Comparison of ENCODE assay signal across 8 cellular contexts in the genomic region with DNA sequence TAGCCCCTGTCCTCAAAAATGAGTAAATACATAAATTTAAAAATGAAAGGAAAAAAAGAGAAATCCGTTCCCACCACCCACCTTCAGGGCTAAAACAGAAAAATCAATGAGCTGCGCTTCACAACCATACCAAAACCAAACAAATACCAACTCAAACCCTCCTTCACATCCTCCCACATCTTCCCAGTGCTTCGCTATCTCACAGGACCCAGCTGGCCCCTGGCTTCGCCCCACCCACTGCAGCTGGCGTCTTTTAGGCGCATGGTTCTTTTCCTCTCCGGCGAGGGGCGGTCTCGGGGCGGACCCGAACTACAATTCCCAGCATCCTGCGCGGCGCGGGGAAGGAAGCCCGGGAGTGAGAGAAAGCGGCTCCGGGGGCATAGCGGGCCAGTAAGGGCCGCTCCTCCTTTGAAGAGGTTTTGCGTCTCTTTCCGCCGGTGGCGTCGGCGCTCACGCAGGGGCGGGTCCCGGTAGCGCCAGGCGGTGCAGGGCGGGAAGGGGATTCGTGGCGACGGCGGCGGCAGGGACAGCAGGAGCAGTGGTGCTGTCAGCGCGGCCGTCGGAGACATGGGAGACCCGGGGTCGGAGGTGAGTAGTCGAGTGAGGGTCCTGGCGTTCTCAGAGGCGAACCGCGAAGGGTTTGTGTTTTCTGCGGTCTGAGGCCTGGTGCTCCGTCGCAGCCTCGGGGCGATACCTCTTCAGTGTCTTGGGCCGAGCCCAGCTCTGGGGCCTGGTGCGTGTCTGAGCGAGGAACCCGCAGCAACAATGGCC. TPM values are rescaled to one million over a fixed set of nuclear protein-coding genes. Genes with fewer than 3 reads are reported as not detected.
DNase-seq lines count a peak whose midpoint lies in the region; ATAC-seq and TF ChIP-seq lines count a peak whose summit lies in the region.

A gene with protein sequence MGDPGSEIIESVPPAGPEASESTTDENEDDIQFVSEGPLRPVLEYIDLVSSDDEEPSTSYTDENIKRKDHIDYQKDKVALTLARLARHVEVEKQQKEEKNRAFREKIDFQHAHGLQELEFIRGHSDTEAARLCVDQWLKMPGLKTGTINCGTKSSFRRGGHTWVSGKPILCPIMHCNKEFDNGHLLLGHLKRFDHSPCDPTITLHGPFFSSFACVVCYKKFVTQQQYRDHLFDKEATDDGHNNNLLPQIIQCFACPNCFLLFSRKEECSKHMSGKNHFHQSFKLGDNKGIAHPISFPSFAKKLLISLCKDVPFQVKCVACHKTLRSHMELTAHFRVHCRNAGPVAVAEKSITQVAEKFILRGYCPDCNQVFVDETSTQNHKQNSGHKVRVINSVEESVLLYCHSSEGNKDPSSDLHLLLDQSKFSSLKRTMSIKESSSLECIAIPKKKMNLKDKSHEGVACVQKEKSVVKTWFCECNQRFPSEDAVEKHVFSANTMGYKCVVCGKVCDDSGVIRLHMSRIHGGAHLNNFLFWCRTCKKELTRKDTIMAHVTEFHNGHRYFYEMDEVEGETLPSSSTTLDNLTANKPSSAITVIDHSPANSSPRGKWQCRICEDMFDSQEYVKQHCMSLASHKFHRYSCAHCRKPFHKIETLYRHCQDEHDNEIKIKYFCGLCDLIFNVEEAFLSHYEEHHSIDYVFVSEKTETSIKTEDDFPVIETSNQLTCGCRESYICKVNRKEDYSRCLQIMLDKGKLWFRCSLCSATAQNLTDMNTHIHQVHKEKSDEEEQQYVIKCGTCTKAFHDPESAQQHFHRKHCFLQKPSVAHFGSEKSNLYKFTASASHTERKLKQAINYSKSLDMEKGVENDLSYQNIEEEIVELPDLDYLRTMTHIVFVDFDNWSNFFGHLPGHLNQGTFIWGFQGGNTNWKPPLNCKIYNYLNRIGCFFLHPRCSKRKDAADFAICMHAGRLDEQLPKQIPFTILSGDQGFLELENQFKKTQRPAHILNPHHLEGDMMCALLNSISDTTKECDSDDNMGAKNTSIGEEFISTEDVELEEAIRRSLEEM (plus strand): TSS at position 502 of the 771 bp plus-strand sequence. CDS start 66 bp downstream, at position 568.

- peaks cover 12% of the 10 kb centered on the region for H3K36me3 Mint-ChIP-seq in WTC11

- H3K27me3 Mint-ChIP-seq in WTC11 (ENCODE audit: low read depth) = peaks cover 6% of the 10 kb centered on the region

- DNase-seq in AG04450 (ENCODE audit: low read depth, low spot score) (peak; percentile 91), NCI-H226 (peak; percentile 98), WTC11 (ENCODE audit: low spot score) (peak; percentile 99), caudate nucleus (lab: John Stamatoyannopoulos, UW) (peak; percentile 74 to 99 (median 97)), iPS-NIHi7 (ENCODE audit: extremely low spot score) (peak; percentile 97), smooth muscle cell of the brain vasculature (ENCODE audit: low read depth, low spot score) (peak; percentile 81)

- ATAC-seq in GM18909 (IDR thresholded peaks at IDR 0.05; ENCODE audit: poor library complexity, unreplicated experiment) (peak; percentile 90), HG03175 (IDR thresholded peaks at IDR 0.05; ENCODE audit: unreplicated experiment) (peak; percentile 93), WTC11 (peak; percentile 92)

- H3K4me3 ChIP-seq in AG04450 (ENCODE audit: low read depth, low read length) = peak within 1 kb of the TSS; percentile 66

- no peaks in the 10 kb centered on the region for H3K9me3 Mint-ChIP-seq in WTC11

- POLR2A ChIA-PET in AG04450 (lab: Yijun Ruan, JAX) (interaction anchor here (0.5 to 1.1 kb wide), 5 partner anchors 13 to 234 kb away, joined by 3 to 5 read pairs (median 3); a partner anchor contains a TSS), WTC11 (lab: Charles Lee) (interaction anchor here (0.5 to 1.8 kb wide), 5 partner anchors 11 to 135 kb away, joined by 3 to 7 read pairs (median 3); a partner anchor contains a TSS)

- peak within 1 kb of the TSS; percentile 86 for H3K27ac Mint-ChIP-seq in WTC11

- no peaks in the 10 kb centered on the region for H3K27me3 ChIP-seq in AG04450 (ENCODE audit: control insufficient read depth, insufficient read depth, low read length)

- CTCF ChIA-PET in AG04450 (lab: Charles Lee) = no interaction called here
- CTCF ChIA-PET in WTC11 (lab: Charles Lee) = interaction anchor here (0.6 to 1.4 kb wide), 2 partner anchors 135 to 226 kb away, joined by 3 to 4 read pairs; a partner anchor contains a TSS

- H3K27ac ChIP-seq in AG04450 (ENCODE audit: low read depth, low read length) (peak within 1 kb of the TSS; percentile 69), caudate nucleus (ENCODE audit: low read depth, low read length) (peak within 1 kb of the TSS; percentile 75)

- no peaks in the 10 kb centered on the region for H3K9me3 ChIP-seq in AG04450 (ENCODE audit: control insufficient read depth, insufficient read depth, low read length)

- peaks cover 31% of the 10 kb centered on the region for H3K4me1 Mint-ChIP-seq in WTC11

- TF ChIP-seq CTCF in AG04450 (IDR thresholded peaks at IDR 0.05; ENCODE audit: low read depth, low read length) (no peak), WTC11 (IDR thresholded peaks at IDR 0.05) (no peak)

- peak within 1 kb of the TSS; percentile 84 for H3K4me3 Mint-ChIP-seq in WTC11

TF ChIP-seq in WTC11, 78 proteins besides CTCF, POLR2A, EP300 and RAD21 (continues in another document):
- TF ChIP-seq, protein P1, sequence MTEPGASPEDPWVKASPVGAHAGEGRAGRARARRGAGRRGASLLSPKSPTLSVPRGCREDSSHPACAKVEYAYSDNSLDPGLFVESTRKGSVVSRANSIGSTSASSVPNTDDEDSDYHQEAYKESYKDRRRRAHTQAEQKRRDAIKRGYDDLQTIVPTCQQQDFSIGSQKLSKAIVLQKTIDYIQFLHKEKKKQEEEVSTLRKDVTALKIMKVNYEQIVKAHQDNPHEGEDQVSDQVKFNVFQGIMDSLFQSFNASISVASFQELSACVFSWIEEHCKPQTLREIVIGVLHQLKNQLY (CRISPR knock-in tag; IDR thresholded peaks at IDR 0.05) = no peak
- TF ChIP-seq JUN (CRISPR knock-in tag; IDR thresholded peaks at IDR 0.05) (no peak), ZNF138 (CRISPR knock-in tag; conservative IDR thresholded peaks at IDR 0.05) (no peak), HMGA2 (CRISPR knock-in tag; IDR thresholded peaks at IDR 0.05) (no peak), ATF1 (CRISPR knock-in tag; IDR thresholded peaks at IDR 0.05) (no peak)
- TF ChIP-seq, protein P2, sequence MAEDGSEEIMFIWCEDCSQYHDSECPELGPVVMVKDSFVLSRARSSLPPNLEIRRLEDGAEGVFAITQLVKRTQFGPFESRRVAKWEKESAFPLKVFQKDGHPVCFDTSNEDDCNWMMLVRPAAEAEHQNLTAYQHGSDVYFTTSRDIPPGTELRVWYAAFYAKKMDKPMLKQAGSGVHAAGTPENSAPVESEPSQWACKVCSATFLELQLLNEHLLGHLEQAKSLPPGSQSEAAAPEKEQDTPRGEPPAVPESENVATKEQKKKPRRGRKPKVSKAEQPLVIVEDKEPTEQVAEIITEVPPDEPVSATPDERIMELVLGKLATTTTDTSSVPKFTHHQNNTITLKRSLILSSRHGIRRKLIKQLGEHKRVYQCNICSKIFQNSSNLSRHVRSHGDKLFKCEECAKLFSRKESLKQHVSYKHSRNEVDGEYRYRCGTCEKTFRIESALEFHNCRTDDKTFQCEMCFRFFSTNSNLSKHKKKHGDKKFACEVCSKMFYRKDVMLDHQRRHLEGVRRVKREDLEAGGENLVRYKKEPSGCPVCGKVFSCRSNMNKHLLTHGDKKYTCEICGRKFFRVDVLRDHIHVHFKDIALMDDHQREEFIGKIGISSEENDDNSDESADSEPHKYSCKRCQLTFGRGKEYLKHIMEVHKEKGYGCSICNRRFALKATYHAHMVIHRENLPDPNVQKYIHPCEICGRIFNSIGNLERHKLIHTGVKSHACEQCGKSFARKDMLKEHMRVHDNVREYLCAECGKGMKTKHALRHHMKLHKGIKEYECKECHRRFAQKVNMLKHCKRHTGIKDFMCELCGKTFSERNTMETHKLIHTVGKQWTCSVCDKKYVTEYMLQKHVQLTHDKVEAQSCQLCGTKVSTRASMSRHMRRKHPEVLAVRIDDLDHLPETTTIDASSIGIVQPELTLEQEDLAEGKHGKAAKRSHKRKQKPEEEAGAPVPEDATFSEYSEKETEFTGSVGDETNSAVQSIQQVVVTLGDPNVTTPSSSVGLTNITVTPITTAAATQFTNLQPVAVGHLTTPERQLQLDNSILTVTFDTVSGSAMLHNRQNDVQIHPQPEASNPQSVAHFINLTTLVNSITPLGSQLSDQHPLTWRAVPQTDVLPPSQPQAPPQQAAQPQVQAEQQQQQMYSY (CRISPR knock-in tag; IDR thresholded peaks at IDR 0.05) = peak; percentile 61; the same call in 1 of the 2 replicates
- TF ChIP-seq, protein P3, sequence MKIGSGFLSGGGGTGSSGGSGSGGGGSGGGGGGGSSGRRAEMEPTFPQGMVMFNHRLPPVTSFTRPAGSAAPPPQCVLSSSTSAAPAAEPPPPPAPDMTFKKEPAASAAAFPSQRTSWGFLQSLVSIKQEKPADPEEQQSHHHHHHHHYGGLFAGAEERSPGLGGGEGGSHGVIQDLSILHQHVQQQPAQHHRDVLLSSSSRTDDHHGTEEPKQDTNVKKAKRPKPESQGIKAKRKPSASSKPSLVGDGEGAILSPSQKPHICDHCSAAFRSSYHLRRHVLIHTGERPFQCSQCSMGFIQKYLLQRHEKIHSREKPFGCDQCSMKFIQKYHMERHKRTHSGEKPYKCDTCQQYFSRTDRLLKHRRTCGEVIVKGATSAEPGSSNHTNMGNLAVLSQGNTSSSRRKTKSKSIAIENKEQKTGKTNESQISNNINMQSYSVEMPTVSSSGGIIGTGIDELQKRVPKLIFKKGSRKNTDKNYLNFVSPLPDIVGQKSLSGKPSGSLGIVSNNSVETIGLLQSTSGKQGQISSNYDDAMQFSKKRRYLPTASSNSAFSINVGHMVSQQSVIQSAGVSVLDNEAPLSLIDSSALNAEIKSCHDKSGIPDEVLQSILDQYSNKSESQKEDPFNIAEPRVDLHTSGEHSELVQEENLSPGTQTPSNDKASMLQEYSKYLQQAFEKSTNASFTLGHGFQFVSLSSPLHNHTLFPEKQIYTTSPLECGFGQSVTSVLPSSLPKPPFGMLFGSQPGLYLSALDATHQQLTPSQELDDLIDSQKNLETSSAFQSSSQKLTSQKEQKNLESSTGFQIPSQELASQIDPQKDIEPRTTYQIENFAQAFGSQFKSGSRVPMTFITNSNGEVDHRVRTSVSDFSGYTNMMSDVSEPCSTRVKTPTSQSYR (CRISPR knock-in tag; IDR thresholded peaks at IDR 0.05) = no peak
- TF ChIP-seq, protein P4, sequence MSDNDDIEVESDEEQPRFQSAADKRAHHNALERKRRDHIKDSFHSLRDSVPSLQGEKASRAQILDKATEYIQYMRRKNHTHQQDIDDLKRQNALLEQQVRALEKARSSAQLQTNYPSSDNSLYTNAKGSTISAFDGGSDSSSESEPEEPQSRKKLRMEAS (CRISPR knock-in tag; IDR thresholded peaks at IDR 0.05) = peak; percentile 72

RNA-seq across cellular contexts. Expression of the gene that starts here (rescaled TPM):
- 24.3 and 31.6 TPM in 2 replicates for polyA plus RNA-seq in AG04450 (2011; rRNA removed)
- 45.1 and 73.3 TPM in 2 replicates for polyA minus RNA-seq in AG04450 (2011; rRNA and poly(A)+ RNA removed)
- total RNA-seq in WTC11 (2021) = 44.4 to 55.4 TPM (median 45.6 TPM) in 3 replicates

Comparison
In these comparisons a context has a peak if more than half of its experiments do, and no peak if none do; other contexts are left out.
1. Peak in every context shown above with its lines: DNase-seq, ATAC-seq, H3K4me3 ChIP-seq and H3K27ac ChIP-seq.